6 cellular contexts compared by ENCODE assay signal in the genomic region with DNA sequence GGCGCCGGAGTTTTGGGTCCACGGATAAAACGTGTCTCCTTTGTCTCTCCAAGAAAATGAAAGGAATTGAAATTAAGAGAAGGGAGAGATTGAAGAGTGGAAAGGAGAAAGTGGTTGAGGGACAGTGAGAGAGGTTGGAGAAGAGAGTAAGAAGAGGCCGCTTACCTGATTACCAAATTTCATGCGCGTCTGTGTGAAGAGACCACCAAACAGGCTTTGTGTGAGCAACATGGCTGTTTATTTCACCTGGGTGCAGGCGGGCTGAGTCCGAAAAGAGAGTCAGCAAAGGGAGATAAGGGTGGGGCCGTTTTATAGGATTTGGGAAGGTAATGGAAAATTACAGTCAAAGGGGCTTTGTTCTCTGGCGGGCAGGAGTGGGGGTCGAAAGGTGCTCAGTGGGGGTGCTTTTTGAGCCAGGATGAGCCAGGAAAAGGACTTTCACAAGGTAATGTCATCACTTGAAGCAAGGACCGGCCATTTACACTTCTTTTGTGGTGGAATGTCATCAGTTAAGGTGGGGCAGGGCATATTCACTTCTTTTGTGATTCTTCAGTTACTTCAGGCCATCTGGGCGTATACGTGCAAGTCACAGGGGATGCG.
DNase-seq lines count a peak whose midpoint lies in the region; TF ChIP-seq lines count a peak whose summit lies in the region.
"Not testable (repeated sequence)": the region's sequence is repeated elsewhere in the genome, so short reads cannot be mapped to it uniquely, and the experiment has no call there.

No MANE protein-coding gene starts in this region.

- H3K27ac Mint-ChIP-seq in endodermal cell: peak overlapping the region; percentile 88

- TF ChIP-seq CTCF in endodermal cell (conservative IDR thresholded peaks at IDR 0.05); smooth muscle cell (IDR thresholded peaks at IDR 0.05; ENCODE audit: borderline replicate concordance, insufficient read depth, poor library complexity, severe bottlenecking): not testable (repeated sequence)

- peak overlapping the region; percentile 98 for H3K27ac ChIP-seq in HUES64 (ENCODE audit: low read depth, low read length)
- not testable (repeated sequence) for H3K27ac ChIP-seq in endodermal cell (ENCODE audit: low read depth, low read length)
- H3K27ac ChIP-seq in iPS-20b (ENCODE audit: low read length): peak overlapping the region; percentile 47
- peak overlapping the region; percentile 50 for H3K27ac ChIP-seq in smooth muscle cell (ENCODE audit: low read depth)

- not testable (repeated sequence) for H3K36me3 ChIP-seq in H7 (replicated peaks; ENCODE audit: control insufficient read depth, insufficient read depth, low read length); HUES64 (ENCODE audit: insufficient read depth, low read length); endodermal cell (ENCODE audit: control insufficient read depth, insufficient read depth, low read length); iPS-20b (ENCODE audit: insufficient read depth, low read depth, low read length); smooth muscle cell (ENCODE audit: low read depth)

- peak overlapping the region; percentile 85 for H3K4me2 ChIP-seq in smooth muscle cell

- H3K4me1 Mint-ChIP-seq in endodermal cell: peaks cover 44% of the 10 kb centered on the region

- not testable (repeated sequence) for DNase-seq in H7; smooth muscle cell (lab: John Stamatoyannopoulos, UW; ENCODE audit: unreplicated experiment)
- peak; percentile 70 for DNase-seq in endodermal cell

- H2AFZ ChIP-seq in smooth muscle cell (ENCODE audit: low read depth): not testable (repeated sequence)

- H3K4me3 Mint-ChIP-seq in endodermal cell: peak overlapping the region; percentile 73

- not testable (repeated sequence) for H3K27me3 Mint-ChIP-seq in endodermal cell (ENCODE audit: insufficient read depth)

- 1% methylated on average over 16 of the region's 16 CpGs for WGBS in HUES64
- 18 to 32% methylated on average over 5 to 16 of the region's 16 CpGs for WGBS in endodermal cell (ENCODE audit: insufficient coverage in 1 of 2, insufficient read length in 1 of 2), 2 experiments
- 42% methylated on average over 15 of the region's 16 CpGs for WGBS in smooth muscle cell (ENCODE audit: low lambda C conversion rate)

- H3K9ac ChIP-seq in HUES64 (ENCODE audit: low read depth, low read length) (peak overlapping the region; percentile 98), endodermal cell (ENCODE audit: extremely low read depth, low read length, poor library complexity, severe bottlenecking) (peak overlapping the region; percentile 44), iPS-20b (ENCODE audit: low read depth, low read length) (peak overlapping the region; percentile 97), smooth muscle cell (ENCODE audit: low read depth) (peak overlapping the region; percentile 40)

- H3K9me3 Mint-ChIP-seq in endodermal cell: not testable (repeated sequence)

- H3K4me1 ChIP-seq in HUES64 (ENCODE audit: insufficient read depth, low read length) (peaks cover 14% of the 10 kb centered on the region), iPS-20b (ENCODE audit: insufficient read depth, low read length) (peaks cover 11% of the 10 kb centered on the region; the same call in 1 of the 2 replicates), smooth muscle cell (ENCODE audit: low read depth) (peaks cover 12% of the 10 kb centered on the region)
- not testable (repeated sequence) for H3K4me1 ChIP-seq in endodermal cell (ENCODE audit: control insufficient read depth, insufficient read depth, low read length)

- H3K4me3 ChIP-seq in H7 (ENCODE audit: insufficient read depth, low read depth, low read length) (peak overlapping the region; percentile 64), HUES64 (ENCODE audit: low read length) (peak overlapping the region; percentile 78), endodermal cell (ENCODE audit: low read length) (peak overlapping the region; percentile 72), iPS-11a (ENCODE audit: low read depth, low read length) (peak overlapping the region; percentile 65), iPS-20b (ENCODE audit: low read length) (peak overlapping the region; percentile 84), smooth muscle cell (peak overlapping the region; percentile 41)

- H3K36me3 Mint-ChIP-seq in endodermal cell (ENCODE audit: low read depth): not testable (repeated sequence)

- not testable (repeated sequence) for H3K9me3 ChIP-seq in HUES64 (ENCODE audit: insufficient read depth, low read depth, low read length); endodermal cell (ENCODE audit: control insufficient read depth, low read length); iPS-20b (ENCODE audit: insufficient read depth, low read depth, low read length); smooth muscle cell (replicated peaks; ENCODE audit: low read depth)

- H3F3A ChIP-seq in smooth muscle cell (ENCODE audit: low read depth): not testable (repeated sequence)

- H3K79me2 ChIP-seq in smooth muscle cell (ENCODE audit: low read depth): peaks cover 28% of the 10 kb centered on the region

- H3K27me3 ChIP-seq in H7 (ENCODE audit: control insufficient read depth, insufficient read depth, low read length); HUES64 (ENCODE audit: insufficient read depth, low read length); endodermal cell (ENCODE audit: control insufficient read depth, insufficient read depth, low read length, poor library complexity, severe bottlenecking); iPS-20b (ENCODE audit: insufficient read depth, low read length); smooth muscle cell (ENCODE audit: low read depth): not testable (repeated sequence)

- not testable (repeated sequence) for H4K20me1 ChIP-seq in smooth muscle cell (ENCODE audit: low read depth)

Comparison
In these comparisons a context has a peak if more than half of its experiments do, and no peak if none do; other contexts are left out.
1. H3K9ac ChIP-seq: peak in every context shown above with its lines; median percentile 98 in HUES64; 97 in iPS-20b; 44 in endodermal cell; 40 in smooth muscle cell.